Comparison of ENCODE assay signal across 15 cellular contexts in genomic region chr15:26841514-26841913, GRCh38. TPM values are rescaled to one million over a fixed set of nuclear protein-coding genes. Genes with fewer than 3 reads are reported as not detected.
DNase-seq lines count a peak whose midpoint lies in the region; ATAC-seq and TF ChIP-seq lines count a peak whose summit lies in the region.
"Had no signal": no experiment of that assay in that cellular context is flagged by ENCODE, and none has a peak within 500 bp of the region (broad histone marks: within the 10 kb centered on the region; RNA-seq: fewer than 3 reads in every experiment).

No MANE protein-coding gene starts in this region.

- no peaks in the 10 kb centered on the region for H4K20me1 ChIP-seq in GM23338 (replicated peaks; ENCODE audit: insufficient read depth)
- H4K20me1 ChIP-seq: BLaER1 treated with 17β-estradiol and CSF1 and Interleukin-3, amounts not matched to agents 10 nM and 100 nM had no signal

- CTCF ChIA-PET in WTC11 (lab: Charles Lee): interaction anchor here (1.8 to 2.0 kb wide), 2 partner anchors 23 to 25 kb away, joined by 6 to 8 read pairs; partner anchors contain the start of gene GABRA5

- peak overlapping the region; percentile 60 for H3K4me3 Mint-ChIP-seq in GM23338
- H3K4me3 Mint-ChIP-seq in WTC11: peak overlapping the region; percentile 53
- H3K4me3 Mint-ChIP-seq: CD4-positive, CD25-positive, alpha-beta regulatory T cell had no signal

- H3F3A ChIP-seq in GM23338 (replicated peaks; ENCODE audit: low read depth): 0 out of 2 replicates have a peak, but pooled peaks cover 4% of the 10 kb centered on the region

- H3K4me3 ChIP-seq in GM23338: peak overlapping the region; percentile 41; the same call in 1 of the 2 replicates
- H3K4me3 ChIP-seq in iPS-15b (ENCODE audit: low read depth, low read length): peak overlapping the region; percentile 53
- no peak overlapping the region for H3K4me3 ChIP-seq in testis
- H3K4me3 ChIP-seq: BLaER1 treated with 17β-estradiol and CSF1 and Interleukin-3, amounts not matched to agents 10 nM and 100 nM; HAP-1; K562 had no signal

- no peaks in the 10 kb centered on the region for H3K79me2 ChIP-seq in GM23338 (replicated peaks; ENCODE audit: insufficient read depth)

- H3K4me1 Mint-ChIP-seq in GM23338: peaks cover 31% of the 10 kb centered on the region
- peaks cover 37% of the 10 kb centered on the region for H3K4me1 Mint-ChIP-seq in WTC11
- H3K4me1 Mint-ChIP-seq: CD4-positive, CD25-positive, alpha-beta regulatory T cell had no signal

- H3K36me3 ChIP-seq in GM23338 (ENCODE audit: insufficient read depth): no peaks in the 10 kb centered on the region
- H3K36me3 ChIP-seq in iPS-15b (ENCODE audit: control insufficient read depth, insufficient read depth, low read length): no peaks in the 10 kb centered on the region
- H3K36me3 ChIP-seq in testis (ENCODE audit: low read depth, missing control alignments): no peaks in the 10 kb centered on the region
- H3K36me3 ChIP-seq: BLaER1 treated with 17β-estradiol and CSF1 and Interleukin-3, amounts not matched to agents 10 nM and 100 nM; HAP-1 had no signal

- peaks cover 2% of the 10 kb centered on the region for H3K9me3 ChIP-seq in iPS-15b (ENCODE audit: control insufficient read depth, insufficient read depth, low read length)
- H3K9me3 ChIP-seq in testis: no peaks in the 10 kb centered on the region
- H3K9me3 ChIP-seq: HAP-1 had no signal

- H3K36me3 Mint-ChIP-seq in GM23338 (ENCODE audit: low read depth) (peaks cover 13% of the 10 kb centered on the region; the same call in 2 of the 3 replicates), WTC11 (peaks cover 15% of the 10 kb centered on the region)
- H3K36me3 Mint-ChIP-seq: CD4-positive, CD25-positive, alpha-beta regulatory T cell had no signal

- DNase-seq in GM23338 (ENCODE audit: low spot score) (peak; percentile 30), WTC11 (ENCODE audit: low spot score) (no peak), posterior vena cava (ENCODE audit: low spot score) (peak; percentile 63), testis (no peak), activated T-cell treated with anti-CD3 and anti-CD28 coated beads for 4 hours (no peak), left colon (no peak)
- DNase-seq: 8988T; AML-193; CD4-positive, CD25-positive, alpha-beta regulatory T cell; DMS53 had no signal

- H3K9me3 Mint-ChIP-seq in GM23338 (peaks cover 14% of the 10 kb centered on the region), WTC11 (peaks cover 17% of the 10 kb centered on the region)

- no peak overlapping the region for H3K9ac ChIP-seq in iPS-15b (ENCODE audit: low read depth, low read length)
- H3K9ac ChIP-seq: BLaER1 treated with 17β-estradiol and CSF1 and Interleukin-3, amounts not matched to agents 10 nM and 100 nM had no signal

- H2AFZ ChIP-seq in GM23338: peak overlapping the region; percentile 97

- no peaks in the 10 kb centered on the region for H3K27me3 ChIP-seq in GM23338 (ENCODE audit: insufficient read depth)
- H3K27me3 ChIP-seq in iPS-15b (ENCODE audit: control insufficient read depth, insufficient read depth, low read length): peaks cover 3% of the 10 kb centered on the region
- H3K27me3 ChIP-seq in testis: no peaks in the 10 kb centered on the region

- no peak for TF ChIP-seq POLR2A in testis (IDR thresholded peaks at IDR 0.05)

- no peaks in the 10 kb centered on the region for H3K9me2 ChIP-seq in GM23338 (ENCODE audit: insufficient read depth)

- H3K27ac Mint-ChIP-seq in GM23338 (no peak overlapping the region), WTC11 (peak overlapping the region; percentile 22)
- H3K27ac Mint-ChIP-seq: CD4-positive, CD25-positive, alpha-beta regulatory T cell had no signal

- H3K27me3 Mint-ChIP-seq in GM23338 (ENCODE audit: insufficient read depth, low read depth, poor library complexity) (peaks cover 13% of the 10 kb centered on the region), WTC11 (ENCODE audit: low read depth) (no peaks in the 10 kb centered on the region; the same call in 1 of the 2 replicates)
- H3K27me3 Mint-ChIP-seq: CD4-positive, CD25-positive, alpha-beta regulatory T cell had no signal

- peak; percentile 24 for ATAC-seq in GM23338
- ATAC-seq in WTC11: peak; percentile 25
- ATAC-seq in left colon: no peak
- ATAC-seq: K562 had no signal

- TF ChIP-seq CTCF in GM23338 (conservative IDR thresholded peaks at IDR 0.05; ENCODE audit: low read depth in 2 of 2) (no peak), WTC11 (IDR thresholded peaks at IDR 0.05) (no peak), testis (IDR thresholded peaks at IDR 0.05) (no peak)

- H3K4me1 ChIP-seq in GM23338 (ENCODE audit: insufficient read depth): peaks cover 37% of the 10 kb centered on the region
- peaks cover 12% of the 10 kb centered on the region for H3K4me1 ChIP-seq in iPS-15b (ENCODE audit: control insufficient read depth, insufficient read depth, low read length)
- H3K4me1 ChIP-seq in testis: no peaks in the 10 kb centered on the region

- H3K4me2 ChIP-seq in GM23338: peak overlapping the region; percentile 69

- intact Hi-C loops in posterior vena cava (cut with DNase I) (no loop called here), testis (cut with DNase I; ENCODE audit: low total_unique reads) (no loop called here), left colon (cut with DNase I, micrococcal nuclease) (no loop called here)

- peak overlapping the region; percentile 46; the same call in 1 of the 2 replicates for H3K27ac ChIP-seq in GM23338 (ENCODE audit: low read depth)
- no peak overlapping the region for H3K27ac ChIP-seq in testis
- H3K27ac ChIP-seq: BLaER1 treated with 17β-estradiol and CSF1 and Interleukin-3, amounts not matched to agents 10 nM and 100 nM; HL-60 had no signal

- WGBS in testis, 2 donors: 34 to 49% methylated on average over 10 of the region's 10 CpGs

- POLR2A ChIA-PET in WTC11 (lab: Charles Lee): no interaction called here

TF ChIP-seq in GM23338, 12 proteins besides CTCF, POLR2A, EP300 and RAD21 (continues in another document):
- TF ChIP-seq EZH2phosphoT487 (IDR thresholded peaks at IDR 0.05; ENCODE audit: unreplicated experiment) (no peak), ETS1 (IDR thresholded peaks at IDR 0.05) (no peak), EZH2 (IDR thresholded peaks at IDR 0.05; ENCODE audit: low read depth, unreplicated experiment) (no peak), POLR2AphosphoS5 (IDR thresholded peaks at IDR 0.05; ENCODE audit: low read depth) (no peak)

TF ChIP-seq in WTC11, 78 proteins besides CTCF, POLR2A, EP300 and RAD21 (continues in another document):
- TF ChIP-seq OVOL2 (CRISPR knock-in tag; IDR thresholded peaks at IDR 0.05; ENCODE audit: borderline replicate concordance): no peak
- TF ChIP-seq GABPB1 (CRISPR knock-in tag; IDR thresholded peaks at IDR 0.05): no peak
- TF ChIP-seq ZNF219 (CRISPR knock-in tag; IDR thresholded peaks at IDR 0.05; ENCODE audit: borderline replicate concordance): no peak
- TF ChIP-seq PREB (CRISPR knock-in tag; IDR thresholded peaks at IDR 0.05; ENCODE audit: borderline replicate concordance): no peak
- TF ChIP-seq MYBL2 (CRISPR knock-in tag; IDR thresholded peaks at IDR 0.05): no peak
- no peak for TF ChIP-seq NFE2L1 (CRISPR knock-in tag; IDR thresholded peaks at IDR 0.05)
- no peak for TF ChIP-seq ZNF416 (CRISPR knock-in tag; IDR thresholded peaks at IDR 0.05)
- TF ChIP-seq ERG (CRISPR knock-in tag; IDR thresholded peaks at IDR 0.05): no peak
- no peak for TF ChIP-seq TCF7 (CRISPR knock-in tag; IDR thresholded peaks at IDR 0.05; ENCODE audit: low read depth)
- TF ChIP-seq FOXP4 (CRISPR knock-in tag; IDR thresholded peaks at IDR 0.05): no peak
- TF ChIP-seq GTF2I (CRISPR knock-in tag; conservative IDR thresholded peaks at IDR 0.05): no peak

RNA-seq across cellular contexts. Expression of gene GABRA5, which starts 25.3 kb away (rescaled TPM):
- 15.5 and 25.9 TPM in 2 replicates for total RNA-seq in GM23338 (2014; rRNA removed; shearing (Covaris generic))
- polyA plus RNA-seq in GM23338 (2016; fragmentation: Nextera tagmentation; extraction: Ambion mirVana) (6.7 and 11.5 TPM in 2 replicates), testis (ENCODE audit: insufficient read depth, low read depth, low replicate concordance) (0.58 TPM)
- total RNA-seq in WTC11 (2021) (16.2 to 23.3 TPM (median 18.0 TPM) in 3 replicates), posterior vena cava (not detected), testis (1 to 10 TPM; 3.1 TPM), left colon (not detected)
- total RNA-seq: CD4-positive, CD25-positive, alpha-beta regulatory T cell; K562 had no signal
- polyA plus RNA-seq: CD4-positive, CD25-positive, alpha-beta regulatory T cell; K562 had no signal

Comparison
In these comparisons a context has a peak if more than half of its experiments do, and no peak if none do; other contexts are left out.
1. DNase-seq: peak in GM23338 (single experiment) and posterior vena cava (single experiment); none in WTC11 (single experiment), testis (single experiment), activated T-cell treated with anti-CD3 and anti-CD28 coated beads for 4 hours (single experiment) and left colon (0 of 2).
2. H3K4me3 ChIP-seq: peak in GM23338 (single experiment) and iPS-15b (single experiment); none in testis (0 of 2).